In genomic region chr17:7717756-7718350, GRCh38 we compare ENCODE assay signal across 1 cellular context.
A peak's percentile ranks its signal among the peaks of the same experiment; 100 is the strongest.
TF ChIP-seq lines count a peak whose summit lies in the region.

No MANE protein-coding gene starts in this region.

TF ChIP-seq in HepG2, 621 proteins besides CTCF, POLR2A, EP300 and RAD21:
- TF ChIP-seq ZNF672 (CRISPR knock-in tag; IDR thresholded peaks at IDR 0.05) = no peak
- no peak for TF ChIP-seq NRL (CRISPR knock-in tag; IDR thresholded peaks at IDR 0.05; ENCODE audit: borderline replicate concordance)
- TF ChIP-seq MAZ (IDR thresholded peaks at IDR 0.05; ENCODE audit: borderline replicate concordance, low read depth, low read length) = no peak
- 0 out of 2 replicates have a peak, but pooled peaks have one; percentile 12 for TF ChIP-seq MAZ (CRISPR knock-in tag; IDR thresholded peaks at IDR 0.05; ENCODE audit: low read depth)
- TF ChIP-seq MAF1 (CRISPR knock-in tag; IDR thresholded peaks at IDR 0.05; ENCODE audit: borderline replicate concordance) = no peak
- TF ChIP-seq KAT8 (CRISPR knock-in tag; IDR thresholded peaks at IDR 0.05) = no peak
- no peak for TF ChIP-seq ZNF687 (CRISPR knock-in tag; IDR thresholded peaks at IDR 0.05)
